9 cellular contexts compared by ENCODE assay signal in the genomic region with DNA sequence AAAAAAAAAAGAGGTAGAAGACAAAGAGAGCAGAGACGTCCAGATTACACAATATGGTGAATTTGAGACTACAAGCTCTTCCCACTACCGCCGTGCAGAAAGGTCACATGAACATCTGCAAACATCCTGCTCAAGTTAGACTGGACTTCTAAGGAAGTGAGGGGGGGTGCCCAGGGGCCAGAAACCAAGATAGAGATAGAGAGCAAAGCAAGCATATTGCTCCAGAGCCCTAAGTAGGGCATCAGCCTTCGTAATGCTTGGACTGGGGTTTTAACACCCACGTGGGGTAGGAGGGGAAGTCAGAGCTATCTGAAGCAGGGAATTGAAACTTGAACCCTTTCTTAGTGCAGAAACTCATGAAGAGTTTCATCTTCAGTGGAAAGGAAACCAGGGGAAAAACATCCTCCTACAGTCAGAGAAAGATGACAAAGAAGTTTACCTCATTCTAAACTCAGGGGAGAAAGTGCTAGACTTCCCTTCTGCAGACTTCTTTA. TPM values are rescaled to one million over a fixed set of nuclear protein-coding genes. Genes with fewer than 3 reads are reported as not detected.
DNase-seq lines count a peak whose midpoint lies in the region; ATAC-seq and TF ChIP-seq lines count a peak whose summit lies in the region.
"Had no signal": no experiment of that assay in that cellular context is flagged by ENCODE, and none has a peak within 500 bp of the region (broad histone marks: within the 10 kb centered on the region; RNA-seq: fewer than 3 reads in every experiment).

No MANE protein-coding gene starts in this region.

- no peak overlapping the region for H3K4ac ChIP-seq in mesenchymal stem cell (ENCODE audit: low read depth in 1 of 2, low read length in 2 of 2)

- H2AK5ac ChIP-seq in mesenchymal stem cell (ENCODE audit: low read length, severe bottlenecking), result no peak overlapping the region

- H3K27me3 Mint-ChIP-seq in activated CD8-positive, alpha-beta T cell treated with anti-CD3 and anti-CD28 coated beads for 36 hours, result peaks cover 18% of the 10 kb centered on the region
- no peaks in the 10 kb centered on the region for H3K27me3 Mint-ChIP-seq in activated CD8-positive, alpha-beta T cell treated with anti-CD3 and anti-CD28 coated beads, Interleukin-2, amount 10 ng/mL, durations not matched to agents 7 days and 5 days (ENCODE audit: low read depth)
- H3K27me3 Mint-ChIP-seq in activated CD4-positive, alpha-beta memory T cell treated with anti-CD3 and anti-CD28 coated beads for 36 hours, result peaks cover 13% of the 10 kb centered on the region

- no peaks in the 10 kb centered on the region for H3K36me3 Mint-ChIP-seq in activated CD8-positive, alpha-beta T cell treated with anti-CD3 and anti-CD28 coated beads for 36 hours (ENCODE audit: low read depth)
- H3K36me3 Mint-ChIP-seq in activated CD8-positive, alpha-beta T cell treated with anti-CD3 and anti-CD28 coated beads, Interleukin-2, amount 10 ng/mL, durations not matched to agents 7 days and 5 days (ENCODE audit: low read depth), result no peaks in the 10 kb centered on the region
- no peaks in the 10 kb centered on the region for H3K36me3 Mint-ChIP-seq in activated CD4-positive, alpha-beta memory T cell treated with anti-CD3 and anti-CD28 coated beads for 36 hours

- peaks cover 3% of the 10 kb centered on the region for H3K9me3 Mint-ChIP-seq in activated CD8-positive, alpha-beta T cell treated with anti-CD3 and anti-CD28 coated beads for 36 hours
- H3K9me3 Mint-ChIP-seq in activated CD8-positive, alpha-beta T cell treated with anti-CD3 and anti-CD28 coated beads, Interleukin-2, amount 10 ng/mL, durations not matched to agents 7 days and 5 days (ENCODE audit: insufficient read depth), result no peaks in the 10 kb centered on the region
- H3K9me3 Mint-ChIP-seq in activated CD4-positive, alpha-beta memory T cell treated with anti-CD3 and anti-CD28 coated beads for 36 hours, result peaks cover 4% of the 10 kb centered on the region

- H3K27ac ChIP-seq in mesenchymal stem cell (ENCODE audit: low read length, poor library complexity, severe bottlenecking), result no peak overlapping the region
- H3K27ac ChIP-seq: BLaER1 had no signal

- H3K4me3 ChIP-seq in mucosa of descending colon (no peak overlapping the region), mesenchymal stem cell (ENCODE audit: insufficient read depth in 1 of 2, low read depth in 1 of 2, low read length in 2 of 2) (no peak overlapping the region)
- H3K4me3 ChIP-seq: BLaER1 had no signal

- H2BK5ac ChIP-seq in mesenchymal stem cell (ENCODE audit: low read depth, low read length, poor library complexity, severe bottlenecking), result no peak overlapping the region

- no peaks in the 10 kb centered on the region for H3K36me3 ChIP-seq in mucosa of descending colon (ENCODE audit: low read depth)
- no peaks in the 10 kb centered on the region for H3K36me3 ChIP-seq in mesenchymal stem cell (ENCODE audit: control insufficient read depth in 1 of 2, insufficient read depth in 2 of 2, low read depth in 1 of 2, low read length in 2 of 2)
- H3K36me3 ChIP-seq: BLaER1 had no signal

- POLR2A ChIA-PET in activated CD8-positive, alpha-beta T cell treated with anti-CD3 and anti-CD28 coated beads for 36 hours (lab: Charles Lee), result no interaction called here
- POLR2A ChIA-PET in activated CD8-positive, alpha-beta T cell treated with anti-CD3 and anti-CD28 coated beads, Interleukin-2, amount 10 ng/mL, durations not matched to agents 7 days and 5 days (lab: Charles Lee), result no interaction called here
- POLR2A ChIA-PET in activated CD4-positive, alpha-beta memory T cell treated with anti-CD3 and anti-CD28 coated beads for 36 hours (lab: Charles Lee), result interaction anchor here (0.9 kb wide), 1 partner anchor 177 kb away, joined by 6 read pairs; no protein-coding TSS in a partner anchor

- CTCF ChIA-PET in activated CD8-positive, alpha-beta T cell treated with anti-CD3 and anti-CD28 coated beads for 36 hours (lab: Charles Lee), result interaction anchor here (0.6 kb wide), 1 partner anchor 384 kb away, joined by 3 read pairs; no protein-coding TSS in a partner anchor
- CTCF ChIA-PET in activated CD8-positive, alpha-beta T cell treated with anti-CD3 and anti-CD28 coated beads, Interleukin-2, amount 10 ng/mL, durations not matched to agents 7 days and 5 days (lab: Charles Lee), result no interaction called here
- CTCF ChIA-PET in activated CD4-positive, alpha-beta memory T cell treated with anti-CD3 and anti-CD28 coated beads for 36 hours (lab: Charles Lee), result no interaction called here

- H3K14ac ChIP-seq in mesenchymal stem cell (ENCODE audit: low read length in 2 of 2), result no peak overlapping the region

- H2AFZ ChIP-seq in mesenchymal stem cell (ENCODE audit: low read depth, low read length), result no peak overlapping the region

- H2BK120ac ChIP-seq in mesenchymal stem cell (ENCODE audit: low read depth, low read length), result no peak overlapping the region

- H3K9ac ChIP-seq in mesenchymal stem cell (ENCODE audit: low read length), result no peak overlapping the region
- H3K9ac ChIP-seq: BLaER1 had no signal

- H4K8ac ChIP-seq in mesenchymal stem cell (ENCODE audit: low read length), result no peak overlapping the region

- intact Hi-C loops in activated CD8-positive, alpha-beta T cell treated with anti-CD3 and anti-CD28 coated beads for 36 hours (cut with micrococcal nuclease), result no loop called here
- intact Hi-C loops in activated CD4-positive, alpha-beta memory T cell treated with anti-CD3 and anti-CD28 coated beads for 36 hours (cut with micrococcal nuclease), result loop anchor here (2.0 kb wide), 1 partner anchor 167 kb away; no protein-coding TSS in a partner anchor
- intact Hi-C loops in mucosa of descending colon (cut with DNase I, micrococcal nuclease), result no loop called here

- H2BK15ac ChIP-seq in mesenchymal stem cell (ENCODE audit: low read depth, poor library complexity, severe bottlenecking), result no peak overlapping the region

- H3K4me2 ChIP-seq in mesenchymal stem cell (ENCODE audit: low read length, poor library complexity, severe bottlenecking), result no peak overlapping the region
- H3K4me2 ChIP-seq: BLaER1 had no signal

- DNase-seq in activated CD8-positive, alpha-beta T cell treated with anti-CD3 and anti-CD28 coated beads for 36 hours, result peak; percentile 64
- no peak for DNase-seq in activated CD8-positive, alpha-beta T cell treated with anti-CD3 and anti-CD28 coated beads, Interleukin-2, amount 10 ng/mL, durations not matched to agents 7 days and 5 days
- DNase-seq in activated CD4-positive, alpha-beta memory T cell treated with anti-CD3 and anti-CD28 coated beads for 36 hours, result peak; percentile 73
- DNase-seq in mucosa of descending colon (peak in 1 of 3 donors; percentile 50), RKO (ENCODE audit: low spot score) (no peak), mesenchymal stem cell (no peak), COLO668 (lab: John Stamatoyannopoulos, UW; ENCODE audit: unreplicated experiment) (no peak)

- H3K27ac Mint-ChIP-seq in activated CD8-positive, alpha-beta T cell treated with anti-CD3 and anti-CD28 coated beads for 36 hours, result peak overlapping the region; percentile 22
- H3K27ac Mint-ChIP-seq in activated CD8-positive, alpha-beta T cell treated with anti-CD3 and anti-CD28 coated beads, Interleukin-2, amount 10 ng/mL, durations not matched to agents 7 days and 5 days, result no peak overlapping the region
- H3K27ac Mint-ChIP-seq in activated CD4-positive, alpha-beta memory T cell treated with anti-CD3 and anti-CD28 coated beads for 36 hours, result peak overlapping the region; percentile 76

- H3K4me3 Mint-ChIP-seq in activated CD8-positive, alpha-beta T cell treated with anti-CD3 and anti-CD28 coated beads for 36 hours, result no peak overlapping the region
- H3K4me3 Mint-ChIP-seq in activated CD8-positive, alpha-beta T cell treated with anti-CD3 and anti-CD28 coated beads, Interleukin-2, amount 10 ng/mL, durations not matched to agents 7 days and 5 days, result no peak overlapping the region
- H3K4me3 Mint-ChIP-seq in activated CD4-positive, alpha-beta memory T cell treated with anti-CD3 and anti-CD28 coated beads for 36 hours, result peak overlapping the region; percentile 2

- no peak overlapping the region for H4K91ac ChIP-seq in mesenchymal stem cell (ENCODE audit: low read length)

- peak; percentile 90 for ATAC-seq in activated CD8-positive, alpha-beta T cell treated with anti-CD3 and anti-CD28 coated beads for 36 hours
- no peak for ATAC-seq in activated CD8-positive, alpha-beta T cell treated with anti-CD3 and anti-CD28 coated beads, Interleukin-2, amount 10 ng/mL, durations not matched to agents 7 days and 5 days
- ATAC-seq in HG03045 (IDR thresholded peaks at IDR 0.05; ENCODE audit: unreplicated experiment), result peak; percentile 73
- ATAC-seq in mucosa of descending colon, result peak; percentile 37

- H3K9me3 ChIP-seq in mucosa of descending colon, result no peaks in the 10 kb centered on the region
- H3K9me3 ChIP-seq in mesenchymal stem cell (ENCODE audit: control insufficient read depth, low read length), result no peaks in the 10 kb centered on the region
- H3K9me3 ChIP-seq: BLaER1 had no signal

- no peaks in the 10 kb centered on the region for H3K79me1 ChIP-seq in mesenchymal stem cell (replicated peaks; ENCODE audit: low read length, poor library complexity, severe bottlenecking)

- H3K4me1 ChIP-seq in mucosa of descending colon (ENCODE audit: low read depth) (no peaks in the 10 kb centered on the region), mesenchymal stem cell (ENCODE audit: control insufficient read depth, insufficient read depth, low read depth, low read length) (peaks cover 1% of the 10 kb centered on the region)

- H3K27me3 ChIP-seq in mesenchymal stem cell (ENCODE audit: control insufficient read depth in 1 of 2, insufficient read depth in 1 of 2, low read length in 2 of 2), result peaks cover 0 to 40% of the 10 kb centered on the region in 2 experiments
- H3K27me3 ChIP-seq: BLaER1 had no signal

- peaks cover 16% of the 10 kb centered on the region for H3K4me1 Mint-ChIP-seq in activated CD8-positive, alpha-beta T cell treated with anti-CD3 and anti-CD28 coated beads for 36 hours (ENCODE audit: low read depth)
- H3K4me1 Mint-ChIP-seq in activated CD8-positive, alpha-beta T cell treated with anti-CD3 and anti-CD28 coated beads, Interleukin-2, amount 10 ng/mL, durations not matched to agents 7 days and 5 days (ENCODE audit: low read depth), result peaks cover 4% of the 10 kb centered on the region
- H3K4me1 Mint-ChIP-seq in activated CD4-positive, alpha-beta memory T cell treated with anti-CD3 and anti-CD28 coated beads for 36 hours (ENCODE audit: low read depth), result peaks cover 28% of the 10 kb centered on the region

- H2BK12ac ChIP-seq in mesenchymal stem cell (ENCODE audit: low read length in 2 of 2), result no peak overlapping the region

- no peak for TF ChIP-seq CTCF in activated CD8-positive, alpha-beta T cell treated with anti-CD3 and anti-CD28 coated beads for 36 hours (IDR thresholded peaks at IDR 0.05)
- no peak for TF ChIP-seq CTCF in mucosa of descending colon (IDR thresholded peaks at IDR 0.05)

- no peak overlapping the region for H3K18ac ChIP-seq in mesenchymal stem cell (ENCODE audit: low read depth in 1 of 2, low read length in 2 of 2)

- no peak overlapping the region for H3K23ac ChIP-seq in mesenchymal stem cell (ENCODE audit: low read length in 2 of 2)

- 70% methylated on average over 5 of the region's 5 CpGs for WGBS in mesenchymal stem cell

RNA-seq across cellular contexts. Expression of gene CLEC19A, which starts 8.7 kb away (rescaled TPM):
- not detected for total RNA-seq in activated CD8-positive, alpha-beta T cell treated with anti-CD3 and anti-CD28 coated beads for 36 hours
- total RNA-seq in activated CD8-positive, alpha-beta T cell treated with anti-CD3 and anti-CD28 coated beads, Interleukin-2, amount 10 ng/mL, durations not matched to agents 7 days and 5 days, result not detected
- total RNA-seq in activated CD4-positive, alpha-beta memory T cell treated with anti-CD3 and anti-CD28 coated beads for 36 hours, result not detected
- total RNA-seq in mucosa of descending colon, result not detected
- polyA plus RNA-seq in mesenchymal stem cell (2013, experiment 1 of 2), result not detected
- not detected for polyA plus RNA-seq in mesenchymal stem cell (2013, experiment 2 of 2)

Comparison
In these comparisons a context has a peak if more than half of its experiments do, and no peak if none do; other contexts are left out.
1. DNase-seq: peak in activated CD8-positive, alpha-beta T cell treated with anti-CD3 and anti-CD28 coated beads for 36 hours (single experiment) and activated CD4-positive, alpha-beta memory T cell treated with anti-CD3 and anti-CD28 coated beads for 36 hours (single experiment); none in activated CD8-positive, alpha-beta T cell treated with anti-CD3 and anti-CD28 coated beads, Interleukin-2, amount 10 ng/mL, durations not matched to agents 7 days and 5 days (single experiment), RKO (single experiment), mesenchymal stem cell (single experiment) and COLO668 (single experiment).